In genomic region chr12:54296393-54297121, GRCh38 we compare ENCODE assay signal across 1 cellular context.
TF ChIP-seq lines count a peak whose summit lies in the region.

No MANE protein-coding gene starts in this region.

TF ChIP-seq in K562, 482 proteins besides CTCF, POLR2A, EP300 and RAD21 (continued from another document):
- TF ChIP-seq ARID4B (CRISPR knock-in tag; IDR thresholded peaks at IDR 0.05) (peak; percentile 79), FOXJ3 (CRISPR knock-in tag; IDR thresholded peaks at IDR 0.05) (no peak), MBD2 (IDR thresholded peaks at IDR 0.05; ENCODE audit: borderline replicate concordance, low read depth) (peak; percentile 48), SIX5 (IDR thresholded peaks at IDR 0.05; ENCODE audit: borderline replicate concordance in 1 of 2, insufficient read depth in 1 of 2, low read depth in 1 of 2, low read length in 2 of 2) (no peak), ZNF444 (CRISPR knock-in tag; IDR thresholded peaks at IDR 0.05) (no peak), NUFIP1 (IDR thresholded peaks at IDR 0.05; ENCODE audit: partially characterized antibody) (no peak), ZNF668 (CRISPR knock-in tag; IDR thresholded peaks at IDR 0.05) (no peak), ETV1 (tag; conservative IDR thresholded peaks at IDR 0.05; ENCODE audit: low read depth) (no peak), FUS (optimal IDR thresholded peaks at IDR 0.05; ENCODE audit: low read depth, low read length) (no peak), KLF13 (tag; IDR thresholded peaks at IDR 0.05; ENCODE audit: borderline replicate concordance, low read depth) (no peak), ZHX1 (conservative IDR thresholded peaks at IDR 0.05; ENCODE audit: low read length) (no peak), NELFE (IDR thresholded peaks at IDR 0.05; ENCODE audit: insufficient read depth, insufficient read length) (no peak), ETS1 (conservative IDR thresholded peaks at IDR 0.05; ENCODE audit: control insufficient read depth, low read depth, low read length) (no peak), ZNF740 (CRISPR knock-in tag; IDR thresholded peaks at IDR 0.05) (no peak), ZNF740 (tag; IDR thresholded peaks at IDR 0.05) (no peak), BACH1 (tag; IDR thresholded peaks at IDR 0.05) (no peak), PPARD (CRISPR knock-in tag; IDR thresholded peaks at IDR 0.05) (no peak), BCOR (IDR thresholded peaks at IDR 0.05) (no peak), MYBL2 (IDR thresholded peaks at IDR 0.05; ENCODE audit: low read depth) (no peak), MYBL2 (CRISPR knock-in tag; IDR thresholded peaks at IDR 0.05; ENCODE audit: borderline replicate concordance) (no peak)
